13 cellular contexts compared by ENCODE assay signal in genomic region chr9:132973713-132974112, GRCh38. TPM values are rescaled to one million over a fixed set of nuclear protein-coding genes. Genes with fewer than 3 reads are reported as not detected.
DNase-seq lines count a peak whose midpoint lies in the region; ATAC-seq, FAIRE-seq and TF ChIP-seq lines count a peak whose summit lies in the region.
"Had no signal": no experiment of that assay in that cellular context is flagged by ENCODE, and none has a peak within 500 bp of the region (broad histone marks: within the 10 kb centered on the region; RNA-seq: fewer than 3 reads in every experiment).

No MANE protein-coding gene starts in this region.

- H3K4me3 ChIP-seq in WERI-Rb-1 (ENCODE audit: low read depth, low read length) (no peak overlapping the region), mesenchymal stem cell (ENCODE audit: insufficient read depth in 1 of 2, low read depth in 1 of 2, low read length in 2 of 2) (no peak overlapping the region)
- H3K4me3 ChIP-seq: ascending aorta had no signal

- no peak for TF ChIP-seq EP300 in Ishikawa (IDR thresholded peaks at IDR 0.05; ENCODE audit: borderline replicate concordance)

- H3K9me3 ChIP-seq in WERI-Rb-1 (ENCODE audit: severe bottlenecking) = no peaks in the 10 kb centered on the region
- no peaks in the 10 kb centered on the region for H3K9me3 ChIP-seq in mesenchymal stem cell (ENCODE audit: control insufficient read depth, low read length)
- H3K9me3 ChIP-seq: ascending aorta had no signal

- no peaks in the 10 kb centered on the region for H3K36me3 Mint-ChIP-seq in activated naive CD4-positive, alpha-beta T cell treated with anti-CD3 and anti-CD28 coated beads, Interleukin-2, amount 10 ng/mL, durations not matched to agents 7 days and 5 days
- no peaks in the 10 kb centered on the region for H3K36me3 Mint-ChIP-seq in activated naive CD4-positive, alpha-beta T cell treated with anti-CD3 and anti-CD28 coated beads for 36 hours (ENCODE audit: low read depth)
- H3K36me3 Mint-ChIP-seq in T-helper 2 cell treated with Interferon-gamma antibody and Interleukin-4, amounts not matched to agents 5 μg/mL and 100 μg/mL, for 36 hours (ENCODE audit: low read depth) = no peaks in the 10 kb centered on the region

- no peak overlapping the region for H3K9ac ChIP-seq in mesenchymal stem cell (ENCODE audit: low read length)

- no peak overlapping the region for H3K18ac ChIP-seq in mesenchymal stem cell (ENCODE audit: low read depth in 1 of 2, low read length in 2 of 2)

- ATAC-seq in GM18870 (IDR thresholded peaks at IDR 0.05; ENCODE audit: unreplicated experiment) = no peak

- no peaks in the 10 kb centered on the region for H3K4me1 Mint-ChIP-seq in activated naive CD4-positive, alpha-beta T cell treated with anti-CD3 and anti-CD28 coated beads, Interleukin-2, amount 10 ng/mL, durations not matched to agents 7 days and 5 days
- peaks cover 4% of the 10 kb centered on the region for H3K4me1 Mint-ChIP-seq in activated naive CD4-positive, alpha-beta T cell treated with anti-CD3 and anti-CD28 coated beads for 36 hours (ENCODE audit: low read depth)
- peaks cover 7% of the 10 kb centered on the region for H3K4me1 Mint-ChIP-seq in T-helper 2 cell treated with Interferon-gamma antibody and Interleukin-4, amounts not matched to agents 5 μg/mL and 100 μg/mL, for 36 hours (ENCODE audit: low read depth)

- no peak for TF ChIP-seq CTCF in WERI-Rb-1 (IDR thresholded peaks at IDR 0.05; ENCODE audit: low read depth, low read length)

- H2AFZ ChIP-seq in mesenchymal stem cell (ENCODE audit: low read depth, low read length) = no peak overlapping the region

- H4K8ac ChIP-seq in mesenchymal stem cell (ENCODE audit: low read length) = no peak overlapping the region

- H3K4me2 ChIP-seq in mesenchymal stem cell (ENCODE audit: low read length, poor library complexity, severe bottlenecking) = no peak overlapping the region

- H3K27me3 ChIP-seq in WERI-Rb-1 (ENCODE audit: insufficient read depth, low read depth, severe bottlenecking) (no peaks in the 10 kb centered on the region), mesenchymal stem cell (ENCODE audit: control insufficient read depth in 1 of 2, insufficient read depth in 1 of 2, low read length in 2 of 2) (peaks cover 51 to 71% of the 10 kb centered on the region in 2 experiments)
- H3K27me3 ChIP-seq: ascending aorta had no signal

- H3K27ac Mint-ChIP-seq in activated naive CD4-positive, alpha-beta T cell treated with anti-CD3 and anti-CD28 coated beads, Interleukin-2, amount 10 ng/mL, durations not matched to agents 7 days and 5 days = no peak overlapping the region
- H3K27ac Mint-ChIP-seq in activated naive CD4-positive, alpha-beta T cell treated with anti-CD3 and anti-CD28 coated beads for 36 hours = no peak overlapping the region
- no peak overlapping the region for H3K27ac Mint-ChIP-seq in T-helper 2 cell treated with Interferon-gamma antibody and Interleukin-4, amounts not matched to agents 5 μg/mL and 100 μg/mL, for 36 hours
- H3K27ac Mint-ChIP-seq: nephron had no signal

- intact Hi-C loops in activated naive CD4-positive, alpha-beta T cell treated with anti-CD3 and anti-CD28 coated beads for 36 hours (cut with micrococcal nuclease) = loop anchor here (5.0 kb wide), 2 partner anchors 126 to 466 kb away; no protein-coding TSS in a partner anchor

- H3K23ac ChIP-seq in mesenchymal stem cell (ENCODE audit: low read length in 2 of 2) = no peak overlapping the region

- H3K4me1 ChIP-seq in mesenchymal stem cell (ENCODE audit: control insufficient read depth, insufficient read depth, low read depth, low read length) = peaks cover 9% of the 10 kb centered on the region
- H3K4me1 ChIP-seq: ascending aorta had no signal

- CTCF ChIA-PET in activated naive CD4-positive, alpha-beta T cell treated with anti-CD3 and anti-CD28 coated beads, Interleukin-2, amount 10 ng/mL, durations not matched to agents 7 days and 5 days (lab: Charles Lee) = interaction anchor here (0.6 to 1.1 kb wide), 2 partner anchors 161 to 165 kb away, joined by 3 to 4 read pairs; no protein-coding TSS in a partner anchor
- CTCF ChIA-PET in activated naive CD4-positive, alpha-beta T cell treated with anti-CD3 and anti-CD28 coated beads for 36 hours (lab: Charles Lee) = interaction anchor here (0.7 to 1.0 kb wide), 4 partner anchors 16 to 462 kb away, joined by 3 read pairs; no protein-coding TSS in a partner anchor

- 69% methylated on average over 5 of the region's 5 CpGs for WGBS in mesenchymal stem cell

- no peak overlapping the region for H2BK15ac ChIP-seq in mesenchymal stem cell (ENCODE audit: low read depth, poor library complexity, severe bottlenecking)

- H3K4ac ChIP-seq in mesenchymal stem cell (ENCODE audit: low read depth in 1 of 2, low read length in 2 of 2) = no peak overlapping the region

- H3K36me3 ChIP-seq in WERI-Rb-1 = no peaks in the 10 kb centered on the region
- H3K36me3 ChIP-seq in mesenchymal stem cell (ENCODE audit: control insufficient read depth in 1 of 2, insufficient read depth in 2 of 2, low read depth in 1 of 2, low read length in 2 of 2) = no peaks in the 10 kb centered on the region
- H3K36me3 ChIP-seq: ascending aorta had no signal

- no peaks in the 10 kb centered on the region for H3K9me3 Mint-ChIP-seq in activated naive CD4-positive, alpha-beta T cell treated with anti-CD3 and anti-CD28 coated beads, Interleukin-2, amount 10 ng/mL, durations not matched to agents 7 days and 5 days
- no peaks in the 10 kb centered on the region for H3K9me3 Mint-ChIP-seq in activated naive CD4-positive, alpha-beta T cell treated with anti-CD3 and anti-CD28 coated beads for 36 hours
- no peaks in the 10 kb centered on the region for H3K9me3 Mint-ChIP-seq in T-helper 2 cell treated with Interferon-gamma antibody and Interleukin-4, amounts not matched to agents 5 μg/mL and 100 μg/mL, for 36 hours
- H3K9me3 Mint-ChIP-seq: nephron had no signal

- H3K4me3 Mint-ChIP-seq in activated naive CD4-positive, alpha-beta T cell treated with anti-CD3 and anti-CD28 coated beads, Interleukin-2, amount 10 ng/mL, durations not matched to agents 7 days and 5 days = no peak overlapping the region
- H3K4me3 Mint-ChIP-seq in activated naive CD4-positive, alpha-beta T cell treated with anti-CD3 and anti-CD28 coated beads for 36 hours = no peak overlapping the region
- H3K4me3 Mint-ChIP-seq in T-helper 2 cell treated with Interferon-gamma antibody and Interleukin-4, amounts not matched to agents 5 μg/mL and 100 μg/mL, for 36 hours = no peak overlapping the region
- H3K4me3 Mint-ChIP-seq: nephron had no signal

- H3K27ac ChIP-seq in WERI-Rb-1 (no peak overlapping the region), mesenchymal stem cell (ENCODE audit: low read length, poor library complexity, severe bottlenecking) (no peak overlapping the region)
- H3K27ac ChIP-seq: ascending aorta, epithelial cell of prostate had no signal

- H3K14ac ChIP-seq in mesenchymal stem cell (ENCODE audit: low read length in 2 of 2) = no peak overlapping the region

- H2BK120ac ChIP-seq in mesenchymal stem cell (ENCODE audit: low read depth, low read length) = no peak overlapping the region

- no peak for FAIRE-seq in frontal cortex (lab: Jason Lieb, UNC)

- DNase-seq in activated naive CD4-positive, alpha-beta T cell treated with anti-CD3 and anti-CD28 coated beads, Interleukin-2, amount 10 ng/mL, durations not matched to agents 7 days and 5 days = peak; percentile 31
- DNase-seq in activated naive CD4-positive, alpha-beta T cell treated with anti-CD3 and anti-CD28 coated beads for 36 hours = no peak
- DNase-seq in WERI-Rb-1 = peak; percentile 46
- DNase-seq in mesenchymal stem cell = peak; percentile 21
- DNase-seq in T-helper 2 cell treated with Interferon-gamma antibody and Interleukin-4, amounts not matched to agents 5 μg/mL and 100 μg/mL, for 36 hours (ENCODE audit: low spot score) = no peak
- DNase-seq in frontal cortex (ENCODE audit: low spot score in 2 of 2) = no peak
- DNase-seq: C1 segment of cervical spinal cord had no signal

- H2AK5ac ChIP-seq in mesenchymal stem cell (ENCODE audit: low read length, severe bottlenecking) = no peak overlapping the region

- no peak overlapping the region for H2BK12ac ChIP-seq in mesenchymal stem cell (ENCODE audit: low read length in 2 of 2)

- H2BK5ac ChIP-seq in mesenchymal stem cell (ENCODE audit: low read depth, low read length, poor library complexity, severe bottlenecking) = no peak overlapping the region

- TF ChIP-seq RAD21 in Ishikawa (IDR thresholded peaks at IDR 0.05; ENCODE audit: low read depth) = no peak

- no peak overlapping the region for H4K91ac ChIP-seq in mesenchymal stem cell (ENCODE audit: low read length)

- H3K27me3 Mint-ChIP-seq in activated naive CD4-positive, alpha-beta T cell treated with anti-CD3 and anti-CD28 coated beads, Interleukin-2, amount 10 ng/mL, durations not matched to agents 7 days and 5 days = peaks cover 67% of the 10 kb centered on the region
- H3K27me3 Mint-ChIP-seq in activated naive CD4-positive, alpha-beta T cell treated with anti-CD3 and anti-CD28 coated beads for 36 hours (ENCODE audit: low read depth) = peaks cover 7% of the 10 kb centered on the region
- H3K27me3 Mint-ChIP-seq in T-helper 2 cell treated with Interferon-gamma antibody and Interleukin-4, amounts not matched to agents 5 μg/mL and 100 μg/mL, for 36 hours (ENCODE audit: low read depth) = peaks cover 20% of the 10 kb centered on the region

- no peaks in the 10 kb centered on the region for H3K79me1 ChIP-seq in mesenchymal stem cell (replicated peaks; ENCODE audit: low read length, poor library complexity, severe bottlenecking)

TF ChIP-seq in Ishikawa, 13 proteins besides CTCF, POLR2A, EP300 and RAD21 (continues in another document):
- no peak for TF ChIP-seq FOXM1 (IDR thresholded peaks at IDR 0.05; ENCODE audit: borderline replicate concordance, low read depth)
- TF ChIP-seq, protein P1, sequence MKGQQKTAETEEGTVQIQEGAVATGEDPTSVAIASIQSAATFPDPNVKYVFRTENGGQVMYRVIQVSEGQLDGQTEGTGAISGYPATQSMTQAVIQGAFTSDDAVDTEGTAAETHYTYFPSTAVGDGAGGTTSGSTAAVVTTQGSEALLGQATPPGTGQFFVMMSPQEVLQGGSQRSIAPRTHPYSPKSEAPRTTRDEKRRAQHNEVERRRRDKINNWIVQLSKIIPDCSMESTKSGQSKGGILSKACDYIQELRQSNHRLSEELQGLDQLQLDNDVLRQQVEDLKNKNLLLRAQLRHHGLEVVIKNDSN (IDR thresholded peaks at IDR 0.05) = peak; percentile 55; the same call in 1 of the 2 replicates

RNA-seq across cellular contexts. Expression of gene GFI1B, which starts 4.8 kb away (rescaled TPM):
- not detected for total RNA-seq in activated naive CD4-positive, alpha-beta T cell treated with anti-CD3 and anti-CD28 coated beads for 36 hours
- not detected for polyA plus RNA-seq in mesenchymal stem cell (2013, experiment 1 of 2)
- polyA plus RNA-seq in mesenchymal stem cell (2013, experiment 2 of 2) = 0.10 TPM
- total RNA-seq in frontal cortex = 0.41 TPM
- total RNA-seq: ascending aorta, kidney epithelial cell had no signal

RNA-seq across cellular contexts. Expression of gene TSC1, which starts 29.3 kb away (rescaled TPM):
- total RNA-seq in activated naive CD4-positive, alpha-beta T cell treated with anti-CD3 and anti-CD28 coated beads for 36 hours = 10 to 100 TPM; 18.8 to 19.7 TPM
- polyA plus RNA-seq in mesenchymal stem cell (2013, experiment 1 of 2) = 25.9 TPM
- 23.9 TPM for polyA plus RNA-seq in mesenchymal stem cell (2013, experiment 2 of 2)
- 36.7 TPM for total RNA-seq in frontal cortex

RNA-seq across cellular contexts. Expression of gene GTF3C5, which starts 57.1 kb away (rescaled TPM):
- 100 to 1,000 TPM; 102 to 108 TPM for total RNA-seq in activated naive CD4-positive, alpha-beta T cell treated with anti-CD3 and anti-CD28 coated beads for 36 hours
- polyA plus RNA-seq in mesenchymal stem cell (2013, experiment 1 of 2) = 31.5 TPM
- 30.0 TPM for polyA plus RNA-seq in mesenchymal stem cell (2013, experiment 2 of 2)
- 31.0 TPM for total RNA-seq in frontal cortex

Comparison
In these comparisons a context has a peak if more than half of its experiments do, and no peak if none do; other contexts are left out.
1. DNase-seq: peak in activated naive CD4-positive, alpha-beta T cell treated with anti-CD3 and anti-CD28 coated beads, Interleukin-2, amount 10 ng/mL, durations not matched to agents 7 days and 5 days (single experiment), WERI-Rb-1 (single experiment) and mesenchymal stem cell (single experiment); none in activated naive CD4-positive, alpha-beta T cell treated with anti-CD3 and anti-CD28 coated beads for 36 hours (single experiment), T-helper 2 cell treated with Interferon-gamma antibody and Interleukin-4, amounts not matched to agents 5 μg/mL and 100 μg/mL, for 36 hours (single experiment) and frontal cortex (0 of 2).